In genomic region chr5:86152988-86153560, GRCh38 we compare ENCODE assay signal across 26 cellular contexts.
"Had no signal": no experiment of that assay in that cellular context is flagged by ENCODE, and none has a peak within 500 bp of the region (broad histone marks: within the 10 kb centered on the region; RNA-seq: fewer than 3 reads in every experiment).

No MANE protein-coding gene starts in this region.

- H3K27ac ChIP-seq: brain microvascular endothelial cell, left lung, ovary, sigmoid colon, stomach, thyroid gland, upper lobe of right lung, WERI-Rb-1 had no signal

- ATAC-seq: activated CD8-positive, alpha-beta T cell treated with anti-CD3 and anti-CD28 coated beads for 36 hours; activated T-cell treated with anti-CD3 and anti-CD28 coated beads, Interleukin-2, amount 50 U/mL, for 4 hours; activated T-helper 17 cell treated with anti-CD3 and anti-CD28 coated beads, Interleukin-2, amount 50 U/mL, for 72 hours; esophagus mucosa; left lung; T-helper 17 cell; upper lobe of right lung had no signal

- H3K4me1 ChIP-seq: left lung, stomach, thyroid gland, upper lobe of right lung had no signal

- DNase-seq: activated CD4-positive, alpha-beta T cell treated with anti-CD3 and anti-CD28 coated beads, Interleukin-2, amount 10 ng/mL, durations not matched to agents 7 days and 5 days; activated CD4-positive, CD25-positive, alpha-beta regulatory T cell treated with anti-CD3 and anti-CD28 coated beads, Interleukin-2, amount 50 U/mL, for 72 hours; activated CD8-positive, alpha-beta T cell treated with anti-CD3 and anti-CD28 coated beads for 36 hours; activated gamma-delta T cell treated with Interleukin-2 at 50 U/mL for 16 hours; activated naive CD4-positive, alpha-beta T cell treated with anti-CD3 and anti-CD28 coated beads, Interleukin-2, amount 50 U/mL, for 16 hours; activated T-cell treated with anti-CD3 and anti-CD28 coated beads, Interleukin-2, amount 50 U/mL, for 4 hours; amniotic stem cell; brain microvascular endothelial cell; glutamatergic neuron; left lung; naive B cell; nephron progenitor cell; ovary; sigmoid colon; small intestine; stimulated activated CD4-positive, alpha-beta T cell treated with anti-CD3 and anti-CD28 coated beads, Interleukin-4, amount 100 ng/mL, for 24 hours; stimulated activated naive B cell treated with anti-CD40 and anti-IgM and Interleukin-4, amounts not matched to agents 10 μg/mL and 1 μg/mL and 100 μg/mL, for 72 hours; stomach; T-helper 17 cell; T1000; thyroid gland; upper lobe of right lung; WERI-Rb-1 had no signal

- H3K27me3 ChIP-seq: brain microvascular endothelial cell, left lung, ovary, sigmoid colon, stomach, thyroid gland, upper lobe of right lung had no signal

- H3K36me3 ChIP-seq: brain microvascular endothelial cell, left lung, ovary, sigmoid colon, stomach, thyroid gland, upper lobe of right lung, WERI-Rb-1 had no signal

- H3K4me3 ChIP-seq: left lung, lung, ovary, sigmoid colon, stomach, thyroid gland, upper lobe of right lung had no signal
